Comparison of ENCODE assay signal across 11 cellular contexts in the genomic region with DNA sequence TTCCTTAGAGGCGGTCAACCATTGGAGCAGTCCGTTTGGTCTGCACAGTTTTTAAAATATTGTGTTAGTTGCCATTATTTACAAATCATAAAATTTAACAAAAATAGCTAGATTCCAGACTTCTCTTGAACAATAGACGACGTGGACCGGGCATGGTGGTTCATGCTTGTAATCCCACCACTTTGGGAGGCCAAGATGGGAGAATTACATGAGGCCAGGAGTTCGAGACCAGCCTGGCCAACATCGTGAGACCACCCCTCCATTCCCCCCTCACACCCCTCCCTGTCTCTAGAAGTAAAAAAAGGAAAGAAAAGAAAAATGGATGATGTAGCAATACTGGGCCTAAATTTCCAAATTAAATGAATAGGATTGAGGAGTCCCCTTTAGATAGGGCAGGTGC. TPM values are rescaled to one million over a fixed set of nuclear protein-coding genes. Genes with fewer than 3 reads are reported as not detected.
DNase-seq lines count a peak whose midpoint lies in the region; ATAC-seq and TF ChIP-seq lines count a peak whose summit lies in the region.
"Had no signal": no experiment of that assay in that cellular context is flagged by ENCODE, and none has a peak within 500 bp of the region (broad histone marks: within the 10 kb centered on the region; RNA-seq: fewer than 3 reads in every experiment).

No MANE protein-coding gene starts in this region.

- H3K9ac ChIP-seq in neural progenitor cell, result no peak overlapping the region

- ATAC-seq in CD8-positive, alpha-beta T cell, result no peak
- ATAC-seq in effector memory CD8-positive, alpha-beta T cell (replicated peaks), result no peak

- peaks cover 6% of the 10 kb centered on the region for H3F3A ChIP-seq in neural progenitor cell (ENCODE audit: low read depth)

- peaks cover 42% of the 10 kb centered on the region for H3K27me3 Mint-ChIP-seq in CD8-positive, alpha-beta T cell (ENCODE audit: low read depth)
- peaks cover under 1 to 25% of the 10 kb centered on the region in 2 donors for H3K27me3 Mint-ChIP-seq in effector memory CD8-positive, alpha-beta T cell
- H3K27me3 Mint-ChIP-seq in neural progenitor cell (ENCODE audit: insufficient read depth, low read depth), result peaks cover 21% of the 10 kb centered on the region

- intact Hi-C loops in CD8-positive, alpha-beta T cell (cut with DNase I, micrococcal nuclease), result no loop called here
- intact Hi-C loops in A673 (cut with micrococcal nuclease; ENCODE audit: unreplicated experiment), result no loop called here

- peak overlapping the region; percentile 62 for H3K4me3 Mint-ChIP-seq in CD8-positive, alpha-beta T cell
- peak overlapping the region; percentile 88 to 89 for H3K4me3 Mint-ChIP-seq in effector memory CD8-positive, alpha-beta T cell
- peak overlapping the region; percentile 76 for H3K4me3 Mint-ChIP-seq in neural progenitor cell

- peaks cover 8% of the 10 kb centered on the region for H3K27me3 ChIP-seq in CD8-positive, alpha-beta T cell (ENCODE audit: insufficient read depth, low read length)
- peaks cover 68% of the 10 kb centered on the region for H3K27me3 ChIP-seq in neural progenitor cell
- peaks cover 64% of the 10 kb centered on the region for H3K27me3 ChIP-seq in A673 (replicated peaks; ENCODE audit: insufficient read depth, low read depth, low read length, poor library complexity)

- peak overlapping the region; percentile 80 for H2AFZ ChIP-seq in neural progenitor cell (replicated peaks)

- no peaks in the 10 kb centered on the region for H3K36me3 Mint-ChIP-seq in CD8-positive, alpha-beta T cell
- no peaks in the 10 kb centered on the region for H3K36me3 Mint-ChIP-seq in effector memory CD8-positive, alpha-beta T cell (ENCODE audit: insufficient read depth)
- no peaks in the 10 kb centered on the region for H3K36me3 Mint-ChIP-seq in neural progenitor cell

- no peak for TF ChIP-seq POLR2A in NB4 (IDR thresholded peaks at IDR 0.05; ENCODE audit: extremely low read depth, insufficient read length)

- TF ChIP-seq CTCF in CD8-positive, alpha-beta T cell (IDR thresholded peaks at IDR 0.05), result no peak
- TF ChIP-seq CTCF in NB4 (IDR thresholded peaks at IDR 0.05; ENCODE audit: low read depth, low read length) (no peak), neural progenitor cell (IDR thresholded peaks at IDR 0.05) (no peak), A673 (conservative IDR thresholded peaks at IDR 0.05; ENCODE audit: low read depth, low read length) (no peak)

- no peak overlapping the region for H3K27ac Mint-ChIP-seq in CD8-positive, alpha-beta T cell
- peak overlapping the region; percentile 55 to 82 for H3K27ac Mint-ChIP-seq in effector memory CD8-positive, alpha-beta T cell
- no peak overlapping the region for H3K27ac Mint-ChIP-seq in neural progenitor cell

- peaks cover 6% of the 10 kb centered on the region for H3K4me1 ChIP-seq in CD8-positive, alpha-beta T cell (ENCODE audit: insufficient read depth, low read length)
- peaks cover 7% of the 10 kb centered on the region for H3K4me1 ChIP-seq in neural progenitor cell
- no peaks in the 10 kb centered on the region for H3K4me1 ChIP-seq in A673 (ENCODE audit: insufficient read depth, low read length, poor library complexity, severe bottlenecking)

- BruUV-seq in A673 (replicated peaks; lab: Mats Ljungman, UMichigan), result no TSS peak

- no peak overlapping the region for H3K4me3 ChIP-seq in CD8-positive, alpha-beta T cell (ENCODE audit: low read depth, low read length)
- peak overlapping the region; percentile 69 for H3K4me3 ChIP-seq in NB4 (ENCODE audit: low read depth, low read length)
- peak overlapping the region; percentile 61 for H3K4me3 ChIP-seq in neural progenitor cell
- H3K4me3 ChIP-seq in A673 (ENCODE audit: low read depth, low read length, poor library complexity, severe bottlenecking), result no peak overlapping the region

- no peaks in the 10 kb centered on the region for H3K9me3 ChIP-seq in CD8-positive, alpha-beta T cell (ENCODE audit: low read length)
- no peaks in the 10 kb centered on the region for H3K9me3 ChIP-seq in neural progenitor cell (ENCODE audit: low read depth)
- H3K9me3 ChIP-seq in A673 (ENCODE audit: low read depth, low read length, poor library complexity, severe bottlenecking), result no peaks in the 10 kb centered on the region

- no peak for DNase-seq in CD8-positive, alpha-beta T cell
- no peak for DNase-seq in NB4 (ENCODE audit: low read depth)
- no peak for DNase-seq in effector memory CD8-positive, alpha-beta T cell
- no peak for DNase-seq in neural progenitor cell (ENCODE audit: low spot score)
- DNase-seq in A673 (ENCODE audit: low spot score), result no peak
- no peak for DNase-seq in stimulated activated naive CD4-positive, alpha-beta T cell (lab: John Stamatoyannopoulos, UW)
- no peak for DNase-seq in NK-92 (lab: John Stamatoyannopoulos, UW; ENCODE audit: unreplicated experiment)
- DNase-seq in NCI-H1092 treated with DMSO at 0.1 percent for 48 hours (lab: John Stamatoyannopoulos, UW), result no peak
- DNase-seq: activated CD4-positive, alpha-beta T cell treated with anti-CD3 and anti-CD28 coated beads, Interleukin-2, amount 50 U/mL, for 1 hour; effector CD8-positive, alpha-beta T cell; stimulated activated CD8-positive, alpha-beta memory T cell treated with anti-CD3 and anti-CD28 coated beads, Interleukin-4, amount 100 ng/mL, for 48 hours had no signal

- CTCF ChIA-PET in CD8-positive, alpha-beta T cell (lab: Charles Lee), result no interaction called here
- CTCF ChIA-PET in A673 (lab: Charles Lee), result no interaction called here

- no peaks in the 10 kb centered on the region for H3K79me2 ChIP-seq in neural progenitor cell (ENCODE audit: low read depth)

- no peaks in the 10 kb centered on the region for H3K9me3 Mint-ChIP-seq in CD8-positive, alpha-beta T cell
- H3K9me3 Mint-ChIP-seq in effector memory CD8-positive, alpha-beta T cell, result no peaks in the 10 kb centered on the region
- no peaks in the 10 kb centered on the region for H3K9me3 Mint-ChIP-seq in neural progenitor cell

- POLR2A ChIA-PET in CD8-positive, alpha-beta T cell (lab: Charles Lee), result interaction anchor here (1.2 kb wide), 1 partner anchor 64 kb away, joined by 3 read pairs; no protein-coding TSS in a partner anchor
- POLR2A ChIA-PET in A673 (lab: Charles Lee; ENCODE audit: low non-redundant PET), result interaction anchor here (0.6 kb wide), 1 partner anchor 226 kb away, joined by 3 read pairs; no protein-coding TSS in a partner anchor

- peak overlapping the region; percentile 79 for H3K4me2 ChIP-seq in neural progenitor cell

- no peaks in the 10 kb centered on the region for H3K36me3 ChIP-seq in CD8-positive, alpha-beta T cell (ENCODE audit: insufficient read depth, low read length)
- H3K36me3 ChIP-seq in neural progenitor cell, result no peaks in the 10 kb centered on the region
- no peaks in the 10 kb centered on the region for H3K36me3 ChIP-seq in A673 (ENCODE audit: insufficient read depth, low read length, poor library complexity, severe bottlenecking)

- H3K27ac ChIP-seq in CD8-positive, alpha-beta T cell (ENCODE audit: low read depth, low read length), result no peak overlapping the region
- H3K27ac ChIP-seq in neural progenitor cell (no peak overlapping the region), A673 (ENCODE audit: low read depth, low read length, poor library complexity, severe bottlenecking) (no peak overlapping the region)

- no peaks in the 10 kb centered on the region for H4K20me1 ChIP-seq in neural progenitor cell (ENCODE audit: low read depth)

- H3K4me1 Mint-ChIP-seq in CD8-positive, alpha-beta T cell (ENCODE audit: low read depth), result peaks cover 2% of the 10 kb centered on the region
- H3K4me1 Mint-ChIP-seq in effector memory CD8-positive, alpha-beta T cell (ENCODE audit: low read depth in 2 of 2), result peaks cover 4 to 6% of the 10 kb centered on the region in 2 donors
- H3K4me1 Mint-ChIP-seq in neural progenitor cell, result no peaks in the 10 kb centered on the region

RNA-seq across cellular contexts. Expression of gene SLC37A2, which starts 1.0 kb away (rescaled TPM):
- under 1 TPM in 1 of 2 experiments, not detected in 1; 0.16 TPM for total RNA-seq in CD8-positive, alpha-beta T cell
- total RNA-seq in neural progenitor cell (ENCODE audit: low replicate concordance) (1.4 and 3.3 TPM in 2 replicates), A673 (2021) (0.26 TPM in 1 of 2 replicates, not detected in the other)

RNA-seq across cellular contexts. Expression of gene TMEM218, which starts 47.4 kb away (rescaled TPM):
- total RNA-seq in CD8-positive, alpha-beta T cell, result 1 to 10 TPM; 2.5 to 3.4 TPM
- total RNA-seq in neural progenitor cell (ENCODE audit: low replicate concordance) (44.1 and 47.9 TPM in 2 replicates), A673 (2021) (28.8 and 32.5 TPM in 2 replicates)

Comparison
In these comparisons a context has a peak if more than half of its experiments do, and no peak if none do; other contexts are left out.
1. H3K4me3 ChIP-seq: peak in NB4 (single experiment) and neural progenitor cell (single experiment); none in CD8-positive, alpha-beta T cell (single experiment) and A673 (single experiment).
2. H3K27ac Mint-ChIP-seq: peak in effector memory CD8-positive, alpha-beta T cell (2 of 2); none in CD8-positive, alpha-beta T cell (single experiment) and neural progenitor cell (single experiment).
3. Peak in every context shown above with its lines, with median percentiles within 50 percentile points of each other: H3K4me3 Mint-ChIP-seq.